19 cellular contexts compared by ENCODE assay signal in genomic region chr20:46302119-46302518, GRCh38. TPM values are rescaled to one million over a fixed set of nuclear protein-coding genes. Genes with fewer than 3 reads are reported as not detected.
DNase-seq lines count a peak whose midpoint lies in the region; ATAC-seq lines count a peak whose summit lies in the region.
"Had no signal": no experiment of that assay in that cellular context is flagged by ENCODE, and none has a peak within 500 bp of the region (broad histone marks: within the 10 kb centered on the region; RNA-seq: fewer than 3 reads in every experiment).

No MANE protein-coding gene starts in this region.

- DNase-seq in Ammon's horn (ENCODE audit: low spot score) (peak; percentile 50), G401 (ENCODE audit: low spot score) (peak; percentile 73), occipital lobe (lab: John Stamatoyannopoulos, UW) (peak; percentile 35), HK-2 (ENCODE audit: unreplicated experiment) (no peak)
- DNase-seq: 8988T; ACHN; CD4-positive, alpha-beta T cell; CD8-positive, alpha-beta T cell; COR-L47; DMS 273 treated with DMSO at 0.1 percent for 48 hours; DMS153; DMS53; DMS79; DND-41; EL; GF-D8 had no signal

- no peak for ATAC-seq in GM21825 (IDR thresholded peaks at IDR 0.05; ENCODE audit: unreplicated experiment)
- ATAC-seq: CD8-positive, alpha-beta T cell had no signal

- in situ Hi-C loops in G401 (cut with HindIII; ENCODE audit: low sequenced_read_pairs) = no loop called here

RNA-seq across cellular contexts. Expression of gene CDH22, which starts 6.2 kb away (rescaled TPM):
- not detected in 2 replicates for total RNA-seq in G401 (2014; rRNA removed; shearing (Covaris generic))
- 0.31 TPM for total RNA-seq in occipital lobe
- total RNA-seq: A673; B cell; CD4-positive, alpha-beta T cell; CD8-positive, alpha-beta T cell had no signal
